ENCODE assay signal across 18 cellular contexts in the genomic region with DNA sequence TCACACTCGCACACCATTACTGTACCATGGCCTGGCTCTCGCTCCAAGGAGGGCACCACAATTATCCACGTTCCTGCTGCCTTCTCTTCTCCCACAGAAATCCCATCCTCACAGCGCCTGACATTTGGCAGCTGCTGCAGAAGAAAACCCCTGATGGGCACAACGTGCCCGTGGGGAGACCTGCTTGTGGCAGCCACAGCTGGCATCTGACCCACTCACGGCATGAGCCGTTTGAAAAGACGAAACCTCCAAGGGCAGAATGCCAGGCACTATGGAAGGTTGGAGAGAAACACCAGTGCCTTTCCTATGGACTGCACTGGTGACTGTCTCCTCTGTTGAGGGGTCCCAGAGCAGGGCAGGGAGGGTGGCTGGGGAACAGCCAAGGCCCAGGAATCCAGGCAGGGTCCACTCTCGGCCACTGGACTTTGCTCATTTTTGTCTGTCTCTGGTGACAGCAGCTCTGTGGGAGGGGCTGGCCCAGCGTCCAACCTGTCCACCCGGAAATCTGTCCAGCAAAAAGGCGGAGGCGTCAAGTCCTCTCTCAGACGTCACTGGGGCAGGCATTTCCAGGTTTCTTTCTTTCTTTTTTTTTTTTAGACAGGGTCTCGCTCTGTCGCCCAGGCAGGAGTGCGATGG.
DNase-seq lines count a peak whose midpoint lies in the region; TF ChIP-seq lines count a peak whose summit lies in the region.
"Had no signal": no experiment of that assay in that cellular context is flagged by ENCODE, and none has a peak within 500 bp of the region (broad histone marks: within the 10 kb centered on the region; RNA-seq: fewer than 3 reads in every experiment).

No MANE protein-coding gene starts in this region.

- TF ChIP-seq POLR2A in spleen (IDR thresholded peaks at IDR 0.05) = no peak

- intact Hi-C loops in spleen (cut with DNase I; ENCODE audit: low total_unique reads) = no loop called here

- H2BK15ac ChIP-seq in mesenchymal stem cell (ENCODE audit: low read depth, poor library complexity, severe bottlenecking) = no peak overlapping the region

- H3K27ac Mint-ChIP-seq in brain = peak overlapping the region in 3 of 5 experiments; percentile 16 to 98 (median 77)
- H3K27ac Mint-ChIP-seq: activated CD4-positive, alpha-beta memory T cell treated with anti-CD3 and anti-CD28 coated beads for 36 hours; activated naive CD4-positive, alpha-beta T cell treated with anti-CD3 and anti-CD28 coated beads, Interleukin-2, amount 50 U/mL, for 72 hours had no signal

- no peaks in the 10 kb centered on the region for H3K27me3 ChIP-seq in HUES6 (ENCODE audit: control insufficient read depth, insufficient read depth, low read length)
- H3K27me3 ChIP-seq in mesenchymal stem cell (ENCODE audit: control insufficient read depth in 1 of 2, insufficient read depth in 1 of 2, low read length in 2 of 2) = no peaks in the 10 kb centered on the region
- H3K27me3 ChIP-seq in spleen (replicated peaks in 1 of 7) = peaks cover 0 to 9% (median 0%) of the 10 kb centered on the region in 7 donors
- H3K27me3 ChIP-seq: BE2C, brain microvascular endothelial cell, Peyer's patch had no signal

- H2AFZ ChIP-seq in mesenchymal stem cell (ENCODE audit: low read depth, low read length) = no peak overlapping the region

- peaks cover 63% of the 10 kb centered on the region for H3K36me3 Mint-ChIP-seq in brain
- H3K36me3 Mint-ChIP-seq: activated CD4-positive, alpha-beta memory T cell treated with anti-CD3 and anti-CD28 coated beads for 36 hours; activated naive CD4-positive, alpha-beta T cell treated with anti-CD3 and anti-CD28 coated beads, Interleukin-2, amount 50 U/mL, for 72 hours; naive thymus-derived CD4-positive, alpha-beta T cell had no signal

- peaks cover 31% of the 10 kb centered on the region for H3K79me1 ChIP-seq in mesenchymal stem cell (replicated peaks; ENCODE audit: low read length, poor library complexity, severe bottlenecking)

- peaks cover 0 to 3% (median 0%) of the 10 kb centered on the region in 5 experiments for H3K9me3 Mint-ChIP-seq in brain
- H3K9me3 Mint-ChIP-seq: activated CD4-positive, alpha-beta memory T cell treated with anti-CD3 and anti-CD28 coated beads for 36 hours; activated naive CD4-positive, alpha-beta T cell treated with anti-CD3 and anti-CD28 coated beads, Interleukin-2, amount 50 U/mL, for 72 hours; activated T-cell treated with anti-CD3 and anti-CD28 coated beads, Interleukin-2, amount 50 U/mL, for 4 hours; naive thymus-derived CD4-positive, alpha-beta T cell had no signal

- H3K4me2 ChIP-seq in mesenchymal stem cell (ENCODE audit: low read length, poor library complexity, severe bottlenecking) = no peak overlapping the region

- peak overlapping the region in 1 of 2 experiments; percentile 29 for H3K4ac ChIP-seq in mesenchymal stem cell (ENCODE audit: low read depth in 1 of 2, low read length in 2 of 2)

- H2BK5ac ChIP-seq in mesenchymal stem cell (ENCODE audit: low read depth, low read length, poor library complexity, severe bottlenecking) = no peak overlapping the region

- no peaks in the 10 kb centered on the region for H3K36me3 ChIP-seq in HUES6 (ENCODE audit: control insufficient read depth, insufficient read depth, low read length)
- peaks cover 32 to 65% of the 10 kb centered on the region in 2 experiments for H3K36me3 ChIP-seq in mesenchymal stem cell (ENCODE audit: control insufficient read depth in 1 of 2, insufficient read depth in 2 of 2, low read depth in 1 of 2, low read length in 2 of 2)
- peaks cover 0 to 11% (median 0%) of the 10 kb centered on the region in 6 donors for H3K36me3 ChIP-seq in spleen
- H3K36me3 ChIP-seq: BE2C, brain microvascular endothelial cell, Peyer's patch had no signal

- H3K27ac ChIP-seq in HUES6 (ENCODE audit: low read depth, low read length) = peak overlapping the region; percentile 93; the same call in 1 of the 2 replicates
- H3K27ac ChIP-seq in mesenchymal stem cell (ENCODE audit: low read length, poor library complexity, severe bottlenecking) = no peak overlapping the region
- H3K27ac ChIP-seq in spleen = peak overlapping the region in 6 of 8 donors; percentile 46 to 80 (median 73)

- no peak overlapping the region for H3K4me3 Mint-ChIP-seq in brain
- H3K4me3 Mint-ChIP-seq: activated CD4-positive, alpha-beta memory T cell treated with anti-CD3 and anti-CD28 coated beads for 36 hours; activated T-cell treated with anti-CD3 and anti-CD28 coated beads, Interleukin-2, amount 50 U/mL, for 4 hours; naive thymus-derived CD4-positive, alpha-beta T cell had no signal

- H3K9ac ChIP-seq in HUES6 (ENCODE audit: low read length) (no peak overlapping the region), mesenchymal stem cell (ENCODE audit: low read length) (no peak overlapping the region)

- peaks cover 25% of the 10 kb centered on the region for H3K4me1 ChIP-seq in HUES6 (ENCODE audit: control insufficient read depth, insufficient read depth, low read length)
- peaks cover 21% of the 10 kb centered on the region for H3K4me1 ChIP-seq in mesenchymal stem cell (ENCODE audit: control insufficient read depth, insufficient read depth, low read depth, low read length)
- H3K4me1 ChIP-seq in spleen = peaks cover 3 to 37% (median 17%) of the 10 kb centered on the region in 6 donors

- 91% methylated on average over 18 of the region's 18 CpGs for WGBS in mesenchymal stem cell
- WGBS in spleen, 5 donors = 77 to 88% (median 85%) methylated on average over 17 to 18 of the region's 18 CpGs

- H3K4me1 Mint-ChIP-seq in brain = peaks cover 40% of the 10 kb centered on the region

- H3K18ac ChIP-seq in mesenchymal stem cell (ENCODE audit: low read depth in 1 of 2, low read length in 2 of 2) = no peak overlapping the region

- H3K23ac ChIP-seq in mesenchymal stem cell (ENCODE audit: low read length in 2 of 2) = no peak overlapping the region

- no peak overlapping the region for H4K8ac ChIP-seq in mesenchymal stem cell (ENCODE audit: low read length)

- no peak overlapping the region for H3K14ac ChIP-seq in mesenchymal stem cell (ENCODE audit: low read length in 2 of 2)

- peak overlapping the region; percentile 49 for H2AK5ac ChIP-seq in mesenchymal stem cell (ENCODE audit: low read length, severe bottlenecking)

- no peak overlapping the region for H3K4me3 ChIP-seq in HUES6 (ENCODE audit: low read depth, low read length)
- H3K4me3 ChIP-seq in mesenchymal stem cell (ENCODE audit: insufficient read depth in 1 of 2, low read depth in 1 of 2, low read length in 2 of 2) = no peak overlapping the region
- no peak overlapping the region for H3K4me3 ChIP-seq in spleen
- H3K4me3 ChIP-seq: Peyer's patch had no signal

- no peak overlapping the region for H2BK120ac ChIP-seq in mesenchymal stem cell (ENCODE audit: low read depth, low read length)

- TF ChIP-seq CTCF in brain (conservative IDR thresholded peaks at IDR 0.05) = no peak
- TF ChIP-seq CTCF in spleen (IDR thresholded peaks at IDR 0.05 in 8 of 11, conservative IDR thresholded peaks at IDR 0.05 in 3 of 11) = no peak

- no peaks in the 10 kb centered on the region for H3K27me3 Mint-ChIP-seq in brain
- H3K27me3 Mint-ChIP-seq: activated CD4-positive, alpha-beta memory T cell treated with anti-CD3 and anti-CD28 coated beads for 36 hours had no signal

- H4K91ac ChIP-seq in mesenchymal stem cell (ENCODE audit: low read length) = no peak overlapping the region

- H3K9me3 ChIP-seq in HUES6 (ENCODE audit: control insufficient read depth, insufficient read depth, low read depth, low read length) (no peaks in the 10 kb centered on the region), mesenchymal stem cell (ENCODE audit: control insufficient read depth, low read length) (no peaks in the 10 kb centered on the region), spleen (no peaks in the 10 kb centered on the region)
- H3K9me3 ChIP-seq: BE2C, Peyer's patch had no signal

- peak overlapping the region in 1 of 2 experiments; percentile 72 for H2BK12ac ChIP-seq in mesenchymal stem cell (ENCODE audit: low read length in 2 of 2)

- DNase-seq in mesenchymal stem cell = no peak
- peak; percentile 44 for DNase-seq in spleen
- DNase-seq in NCI-H226 = no peak
- no peak for DNase-seq in NCI-H1048 (lab: John Stamatoyannopoulos, UW)
- no peak for DNase-seq in SW480 (ENCODE audit: low spot score)
- DNase-seq: activated CD4-positive, alpha-beta memory T cell treated with anti-CD3 and anti-CD28 coated beads for 36 hours; activated T-cell treated with anti-CD3 and anti-CD28 coated beads, Interleukin-2, amount 50 U/mL, for 4 hours; BE2C; brain microvascular endothelial cell; GOT3; hypothalamus; naive thymus-derived CD4-positive, alpha-beta T cell; NCI-H1930; NCI-H748 treated with DMSO at 0.1 percent for 48 hours; Peyer's patch had no signal
